7 cellular contexts compared by ENCODE assay signal in the genomic region with DNA sequence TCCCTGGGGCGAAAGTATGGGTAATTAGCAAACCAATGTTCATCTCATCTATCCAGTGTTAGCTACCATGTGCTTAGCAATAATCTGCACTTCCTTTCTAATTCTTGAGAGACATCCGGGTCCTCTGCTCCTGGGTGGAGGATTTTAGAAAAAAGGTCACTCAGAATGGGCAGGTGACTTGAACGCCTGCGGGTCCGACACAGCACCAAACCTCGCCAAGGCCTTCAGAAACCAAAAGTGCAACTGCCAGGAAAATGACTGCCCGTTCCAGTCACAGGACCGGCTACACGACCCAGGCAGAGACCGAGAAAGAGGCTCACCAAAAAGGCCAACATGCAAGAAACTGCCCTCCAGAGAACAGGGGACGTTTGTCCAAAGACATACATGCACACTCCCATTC.
"Had no signal": no experiment of that assay in that cellular context is flagged by ENCODE, and none has a peak within 500 bp of the region (broad histone marks: within the 10 kb centered on the region; RNA-seq: fewer than 3 reads in every experiment).

No MANE protein-coding gene starts in this region.

- FAIRE-seq: HepG2, HTR-8/SVneo, K562 had no signal

- H3K27ac Mint-ChIP-seq: IgD-negative memory B cell had no signal

- H3K27me3 Mint-ChIP-seq: IgD-negative memory B cell had no signal

- DNase-seq: IMR-90, KBM-7 had no signal

- H3K4me3 ChIP-seq: K562 had no signal

- H3K27ac ChIP-seq: HL-60 had no signal

- ATAC-seq: HepG2 had no signal
